13 cellular contexts compared by ENCODE assay signal in the genomic region with DNA sequence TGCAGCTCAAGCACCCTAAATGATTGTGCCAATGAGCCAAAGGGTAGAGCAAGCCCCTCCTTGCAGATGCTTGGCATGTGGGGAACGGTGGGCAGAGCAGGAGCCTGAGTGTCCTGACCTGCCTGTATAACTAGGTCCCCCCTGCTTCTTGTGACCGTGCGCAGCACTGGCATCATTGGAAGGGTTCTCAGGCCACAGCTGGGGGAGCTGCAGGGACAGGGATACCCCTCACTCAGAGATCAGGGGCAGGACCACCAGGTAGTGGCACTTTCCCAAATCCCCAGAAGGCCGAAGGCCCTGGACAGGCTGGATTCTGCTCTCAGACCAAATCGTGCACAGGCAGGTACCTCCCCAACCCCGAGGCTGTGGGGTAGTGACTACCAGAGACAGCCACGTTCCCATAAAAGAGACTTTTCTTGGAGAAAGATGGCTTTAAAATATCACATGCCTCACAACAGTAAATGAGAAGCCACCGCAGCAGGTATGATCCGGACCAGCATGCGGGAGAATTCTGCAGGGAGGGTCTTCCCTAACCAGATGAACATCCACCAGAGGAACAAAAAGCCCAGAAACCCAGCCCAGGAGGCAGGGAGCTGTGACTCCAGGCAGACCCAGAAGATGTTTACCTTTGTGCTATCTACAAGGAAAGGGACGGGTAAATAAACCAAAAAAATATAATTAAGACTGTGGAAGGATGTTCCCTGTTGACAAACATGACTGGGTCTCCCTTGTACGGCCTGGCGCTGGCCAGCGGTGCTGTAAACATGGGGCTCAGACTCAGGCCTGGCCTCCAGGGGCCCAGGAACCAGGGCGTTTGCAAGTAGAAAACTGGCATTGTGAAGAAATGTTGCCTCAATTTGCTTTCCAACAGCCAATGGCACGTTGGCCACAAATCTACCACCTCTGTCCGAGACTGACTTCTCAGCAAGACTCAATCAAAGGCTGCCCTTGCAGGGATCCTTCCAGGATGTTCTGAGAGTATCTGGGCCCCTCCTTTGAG.
"Had no signal": no experiment of that assay in that cellular context is flagged by ENCODE, and none has a peak within 500 bp of the region (broad histone marks: within the 10 kb centered on the region; RNA-seq: fewer than 3 reads in every experiment).

No MANE protein-coding gene starts in this region.

- H3K27me3 ChIP-seq: gastroesophageal sphincter, pancreas, right atrium auricular region had no signal

- H3K27ac Mint-ChIP-seq: activated CD8-positive, alpha-beta T cell treated with anti-CD3 and anti-CD28 coated beads for 36 hours; stimulated activated effector memory CD8-positive, alpha-beta T cell treated with anti-CD3 and anti-CD28 coated beads, Interleukin-12 subunit alpha, Interleukin-12 subunit beta, amount 100 ng/mL, for 72 hours had no signal

- H3K27ac ChIP-seq: epithelial cell of prostate, right atrium auricular region had no signal

- H3K9me3 ChIP-seq: gastroesophageal sphincter, pancreas, right atrium auricular region had no signal

- H3K4me3 Mint-ChIP-seq: activated CD8-positive, alpha-beta T cell treated with anti-CD3 and anti-CD28 coated beads for 36 hours; stimulated activated effector memory CD8-positive, alpha-beta T cell treated with anti-CD3 and anti-CD28 coated beads, Interleukin-12 subunit alpha, Interleukin-12 subunit beta, amount 100 ng/mL, for 72 hours had no signal

- DNase-seq: activated CD8-positive, alpha-beta memory T cell treated with anti-CD3 and anti-CD28 coated beads, Interleukin-2, amount 50 U/mL, for 48 hours; activated CD8-positive, alpha-beta T cell treated with anti-CD3 and anti-CD28 coated beads for 36 hours; activated naive CD4-positive, alpha-beta T cell treated with Interleukin-2 at 50 U/mL for 16 hours; central memory CD4-positive, alpha-beta T cell; effector memory CD4-positive, alpha-beta T cell; left ventricle myocardium superior; T-helper 9 cell had no signal

- H3K36me3 ChIP-seq: right atrium auricular region had no signal

- H3K36me3 Mint-ChIP-seq: stimulated activated effector memory CD8-positive, alpha-beta T cell treated with anti-CD3 and anti-CD28 coated beads, Interleukin-12 subunit alpha, Interleukin-12 subunit beta, amount 100 ng/mL, for 72 hours had no signal

- ATAC-seq: activated CD8-positive, alpha-beta T cell treated with anti-CD3 and anti-CD28 coated beads for 36 hours; gastroesophageal sphincter; left ventricle myocardium superior; pancreas; stimulated activated effector memory CD8-positive, alpha-beta T cell treated with anti-CD3 and anti-CD28 coated beads, Interleukin-12 subunit alpha, Interleukin-12 subunit beta, amount 100 ng/mL, for 72 hours had no signal

- H3K4me1 Mint-ChIP-seq: stimulated activated effector memory CD8-positive, alpha-beta T cell treated with anti-CD3 and anti-CD28 coated beads, Interleukin-12 subunit alpha, Interleukin-12 subunit beta, amount 100 ng/mL, for 72 hours had no signal

- H3K27me3 Mint-ChIP-seq: activated CD8-positive, alpha-beta T cell treated with anti-CD3 and anti-CD28 coated beads for 36 hours had no signal

- H3K4me3 ChIP-seq: gastroesophageal sphincter, pancreas, right atrium auricular region, smooth muscle cell had no signal

- H3K9me3 Mint-ChIP-seq: activated CD8-positive, alpha-beta T cell treated with anti-CD3 and anti-CD28 coated beads for 36 hours; stimulated activated effector memory CD8-positive, alpha-beta T cell treated with anti-CD3 and anti-CD28 coated beads, Interleukin-12 subunit alpha, Interleukin-12 subunit beta, amount 100 ng/mL, for 72 hours had no signal

- H3K4me2 ChIP-seq: smooth muscle cell had no signal
